ENCODE assay signal across 1 cellular context in the genomic region with DNA sequence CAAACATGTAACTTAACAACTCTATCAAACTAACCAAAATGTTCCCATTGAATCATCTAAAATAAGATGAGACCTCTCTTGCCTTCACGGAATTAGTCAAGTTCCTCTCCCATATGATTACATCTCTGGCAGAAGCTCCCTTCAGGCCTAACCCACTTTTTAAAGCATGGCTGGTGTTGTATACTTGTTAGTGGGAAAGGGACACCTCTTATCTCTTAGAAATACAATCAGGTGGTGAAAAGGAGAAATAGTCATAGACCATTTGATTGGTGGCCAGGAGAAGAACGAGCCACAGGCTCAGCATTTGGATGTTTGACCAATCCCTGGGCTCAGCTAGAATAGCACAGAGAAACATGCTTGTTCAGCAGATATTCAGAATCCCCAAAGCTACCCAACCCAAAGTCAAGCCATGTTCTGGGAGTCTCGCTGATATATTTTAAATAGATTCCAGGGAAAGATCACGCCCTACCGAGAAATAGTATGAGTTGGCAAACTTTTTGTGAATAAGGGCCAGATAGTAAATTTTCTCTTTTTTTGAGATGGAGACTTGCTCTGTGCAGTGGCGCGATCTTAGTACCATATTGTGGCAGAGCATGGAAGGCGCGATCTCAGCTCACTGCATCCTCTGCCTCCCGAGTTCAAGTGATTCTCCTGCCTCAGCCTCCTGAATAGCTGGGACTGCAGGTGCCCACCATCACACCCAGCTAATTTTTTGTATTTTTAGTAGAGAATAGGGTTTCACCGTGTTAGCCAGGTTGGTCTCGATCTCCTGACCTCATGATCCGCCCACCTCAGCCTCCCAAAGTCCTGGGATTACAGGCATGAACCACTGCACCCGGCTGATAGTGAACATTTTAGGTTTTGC.
TF ChIP-seq lines count a peak whose summit lies in the region.

No MANE protein-coding gene starts in this region.

TF ChIP-seq in K562, 482 proteins besides CTCF, POLR2A, EP300 and RAD21 (continued from another document and continues in another):
- TF ChIP-seq FOXP4 (CRISPR knock-in tag; IDR thresholded peaks at IDR 0.05; ENCODE audit: borderline replicate concordance) (no peak), MBD2 (IDR thresholded peaks at IDR 0.05; ENCODE audit: borderline replicate concordance, low read depth) (no peak), ERF (CRISPR knock-in tag; IDR thresholded peaks at IDR 0.05) (no peak), YY1 (IDR thresholded peaks at IDR 0.05; ENCODE audit: borderline replicate concordance in 1 of 3, control insufficient read depth in 1 of 3, extremely low read depth in 1 of 3, insufficient read depth in 3 of 3, insufficient read length in 1 of 3, insufficient replicate concordance in 2 of 3, low read depth in 1 of 3, low read length in 2 of 3) (peak in 1 of 3 experiments; percentile 7), ZNF347 (CRISPR knock-in tag; IDR thresholded peaks at IDR 0.05; ENCODE audit: low read depth) (no peak), ZNF384 (IDR thresholded peaks at IDR 0.05; ENCODE audit: low read depth, low read length) (no peak), RHOXF2B (CRISPR knock-in tag; conservative IDR thresholded peaks at IDR 0.05) (no peak), TEAD4 (IDR thresholded peaks at IDR 0.05; ENCODE audit: low read length) (peak; percentile 31; the same call in 1 of the 2 replicates), TEAD4 (CRISPR knock-in tag; IDR thresholded peaks at IDR 0.05; ENCODE audit: borderline replicate concordance) (no peak), ZNF184 (CRISPR knock-in tag; IDR thresholded peaks at IDR 0.05) (no peak), SREBF1 (IDR thresholded peaks at IDR 0.05; ENCODE audit: borderline replicate concordance, low read depth, low read length) (no peak), MLLT1 (IDR thresholded peaks at IDR 0.05) (0 out of 4 replicates have a peak, but pooled peaks of 1 of the 2 experiments have one; percentile 55), ZNF263 (CRISPR knock-in tag; IDR thresholded peaks at IDR 0.05; ENCODE audit: borderline replicate concordance) (0 out of 2 replicates have a peak, but pooled peaks have one; percentile 14), EHMT2 (IDR thresholded peaks at IDR 0.05) (no peak; the same call in 1 of the 2 replicates), TCF7L2 (IDR thresholded peaks at IDR 0.05; ENCODE audit: low read depth, low read length) (no peak), TOE1 (IDR thresholded peaks at IDR 0.05; ENCODE audit: borderline replicate concordance) (no peak), TOE1 (CRISPR knock-in tag; IDR thresholded peaks at IDR 0.05; ENCODE audit: borderline replicate concordance, low read depth) (no peak), DIDO1 (tag; IDR thresholded peaks at IDR 0.05; ENCODE audit: low read depth) (no peak), PYGO2 (tag; IDR thresholded peaks at IDR 0.05) (0 out of 2 replicates have a peak, but pooled peaks have one; percentile 5), NCOA6 (IDR thresholded peaks at IDR 0.05) (no peak), MAFF (IDR thresholded peaks at IDR 0.05; ENCODE audit: low read length) (peak; percentile 98), BHLHE40 (IDR thresholded peaks at IDR 0.05; ENCODE audit: low read length) (no peak), PRMT5 (CRISPR knock-in tag; IDR thresholded peaks at IDR 0.05) (no peak), POLR2AphosphoS5 (IDR thresholded peaks at IDR 0.05; ENCODE audit: control insufficient read depth, insufficient read depth, low read depth, low read length) (no peak), GTF2F1 (IDR thresholded peaks at IDR 0.05; ENCODE audit: low read depth, low read length) (no peak), BRCA1 (IDR thresholded peaks at IDR 0.05) (no peak), BRCA1 (CRISPR knock-in tag; IDR thresholded peaks at IDR 0.05) (no peak), CEBPB (tag; IDR thresholded peaks at IDR 0.05) (no peak), MTA1 (IDR thresholded peaks at IDR 0.05; ENCODE audit: borderline replicate concordance) (no peak), NFATC3 (IDR thresholded peaks at IDR 0.05) (no peak), ZBTB5 (IDR thresholded peaks at IDR 0.05) (peak; percentile 64), ZNF224 (CRISPR knock-in tag; IDR thresholded peaks at IDR 0.05) (no peak), TEAD1 (CRISPR knock-in tag; IDR thresholded peaks at IDR 0.05) (peak in 1 of 2 experiments; percentile 21; a peak in 1 of 4 replicates), SMARCA5 (IDR thresholded peaks at IDR 0.05) (no peak), GTF2E2 (tag; IDR thresholded peaks at IDR 0.05) (no peak), ELF2 (CRISPR knock-in tag; IDR thresholded peaks at IDR 0.05) (no peak), ATF4 (CRISPR knock-in tag; IDR thresholded peaks at IDR 0.05) (no peak), SMAD4 (CRISPR knock-in tag; conservative IDR thresholded peaks at IDR 0.05) (peak; percentile 46; the same call in 1 of the 2 replicates), ESRRB (CRISPR knock-in tag; IDR thresholded peaks at IDR 0.05; ENCODE audit: borderline replicate concordance) (no peak), ELF4 (CRISPR knock-in tag; IDR thresholded peaks at IDR 0.05) (0 out of 2 replicates have a peak, but pooled peaks have one; percentile 11), ZNF79 (CRISPR knock-in tag; IDR thresholded peaks at IDR 0.05; ENCODE audit: low read depth) (no peak)
- TF ChIP-seq, protein P1, sequence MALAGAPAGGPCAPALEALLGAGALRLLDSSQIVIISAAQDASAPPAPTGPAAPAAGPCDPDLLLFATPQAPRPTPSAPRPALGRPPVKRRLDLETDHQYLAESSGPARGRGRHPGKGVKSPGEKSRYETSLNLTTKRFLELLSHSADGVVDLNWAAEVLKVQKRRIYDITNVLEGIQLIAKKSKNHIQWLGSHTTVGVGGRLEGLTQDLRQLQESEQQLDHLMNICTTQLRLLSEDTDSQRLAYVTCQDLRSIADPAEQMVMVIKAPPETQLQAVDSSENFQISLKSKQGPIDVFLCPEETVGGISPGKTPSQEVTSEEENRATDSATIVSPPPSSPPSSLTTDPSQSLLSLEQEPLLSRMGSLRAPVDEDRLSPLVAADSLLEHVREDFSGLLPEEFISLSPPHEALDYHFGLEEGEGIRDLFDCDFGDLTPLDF (CRISPR knock-in tag; IDR thresholded peaks at IDR 0.05): no peak
- TF ChIP-seq, protein P2, sequence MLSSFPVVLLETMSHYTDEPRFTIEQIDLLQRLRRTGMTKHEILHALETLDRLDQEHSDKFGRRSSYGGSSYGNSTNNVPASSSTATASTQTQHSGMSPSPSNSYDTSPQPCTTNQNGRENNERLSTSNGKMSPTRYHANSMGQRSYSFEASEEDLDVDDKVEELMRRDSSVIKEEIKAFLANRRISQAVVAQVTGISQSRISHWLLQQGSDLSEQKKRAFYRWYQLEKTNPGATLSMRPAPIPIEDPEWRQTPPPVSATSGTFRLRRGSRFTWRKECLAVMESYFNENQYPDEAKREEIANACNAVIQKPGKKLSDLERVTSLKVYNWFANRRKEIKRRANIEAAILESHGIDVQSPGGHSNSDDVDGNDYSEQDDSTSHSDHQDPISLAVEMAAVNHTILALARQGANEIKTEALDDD (IDR thresholded peaks at IDR 0.05): peak; percentile 67
- TF ChIP-seq, protein P3, sequence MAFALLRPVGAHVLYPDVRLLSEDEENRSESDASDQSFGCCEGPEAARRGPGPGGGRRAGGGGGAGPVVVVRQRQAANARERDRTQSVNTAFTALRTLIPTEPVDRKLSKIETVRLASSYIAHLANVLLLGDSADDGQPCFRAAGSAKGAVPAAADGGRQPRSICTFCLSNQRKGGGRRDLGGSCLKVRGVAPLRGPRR (CRISPR knock-in tag; IDR thresholded peaks at IDR 0.05): no peak
- TF ChIP-seq, protein P4, sequence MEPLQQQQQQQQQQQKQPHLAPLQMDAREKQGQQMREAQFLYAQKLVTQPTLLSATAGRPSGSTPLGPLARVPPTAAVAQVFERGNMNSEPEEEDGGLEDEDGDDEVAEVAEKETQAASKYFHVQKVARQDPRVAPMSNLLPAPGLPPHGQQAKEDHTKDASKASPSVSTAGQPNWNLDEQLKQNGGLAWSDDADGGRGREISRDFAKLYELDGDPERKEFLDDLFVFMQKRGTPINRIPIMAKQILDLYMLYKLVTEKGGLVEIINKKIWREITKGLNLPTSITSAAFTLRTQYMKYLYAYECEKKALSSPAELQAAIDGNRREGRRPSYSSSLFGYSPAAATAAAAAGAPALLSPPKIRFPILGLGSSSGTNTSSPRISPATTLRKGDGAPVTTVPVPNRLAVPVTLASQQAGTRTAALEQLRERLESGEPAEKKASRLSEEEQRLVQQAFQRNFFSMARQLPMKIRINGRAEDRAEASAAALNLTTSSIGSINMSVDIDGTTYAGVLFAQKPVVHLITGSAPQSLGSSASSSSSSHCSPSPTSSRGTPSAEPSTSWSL (CRISPR knock-in tag; IDR thresholded peaks at IDR 0.05; ENCODE audit: borderline replicate concordance): no peak
- TF ChIP-seq, protein P5, sequence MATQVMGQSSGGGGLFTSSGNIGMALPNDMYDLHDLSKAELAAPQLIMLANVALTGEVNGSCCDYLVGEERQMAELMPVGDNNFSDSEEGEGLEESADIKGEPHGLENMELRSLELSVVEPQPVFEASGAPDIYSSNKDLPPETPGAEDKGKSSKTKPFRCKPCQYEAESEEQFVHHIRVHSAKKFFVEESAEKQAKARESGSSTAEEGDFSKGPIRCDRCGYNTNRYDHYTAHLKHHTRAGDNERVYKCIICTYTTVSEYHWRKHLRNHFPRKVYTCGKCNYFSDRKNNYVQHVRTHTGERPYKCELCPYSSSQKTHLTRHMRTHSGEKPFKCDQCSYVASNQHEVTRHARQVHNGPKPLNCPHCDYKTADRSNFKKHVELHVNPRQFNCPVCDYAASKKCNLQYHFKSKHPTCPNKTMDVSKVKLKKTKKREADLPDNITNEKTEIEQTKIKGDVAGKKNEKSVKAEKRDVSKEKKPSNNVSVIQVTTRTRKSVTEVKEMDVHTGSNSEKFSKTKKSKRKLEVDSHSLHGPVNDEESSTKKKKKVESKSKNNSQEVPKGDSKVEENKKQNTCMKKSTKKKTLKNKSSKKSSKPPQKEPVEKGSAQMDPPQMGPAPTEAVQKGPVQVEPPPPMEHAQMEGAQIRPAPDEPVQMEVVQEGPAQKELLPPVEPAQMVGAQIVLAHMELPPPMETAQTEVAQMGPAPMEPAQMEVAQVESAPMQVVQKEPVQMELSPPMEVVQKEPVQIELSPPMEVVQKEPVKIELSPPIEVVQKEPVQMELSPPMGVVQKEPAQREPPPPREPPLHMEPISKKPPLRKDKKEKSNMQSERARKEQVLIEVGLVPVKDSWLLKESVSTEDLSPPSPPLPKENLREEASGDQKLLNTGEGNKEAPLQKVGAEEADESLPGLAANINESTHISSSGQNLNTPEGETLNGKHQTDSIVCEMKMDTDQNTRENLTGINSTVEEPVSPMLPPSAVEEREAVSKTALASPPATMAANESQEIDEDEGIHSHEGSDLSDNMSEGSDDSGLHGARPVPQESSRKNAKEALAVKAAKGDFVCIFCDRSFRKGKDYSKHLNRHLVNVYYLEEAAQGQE (CRISPR knock-in tag; IDR thresholded peaks at IDR 0.05; ENCODE audit: low read depth): no peak
- TF ChIP-seq, protein P6, sequence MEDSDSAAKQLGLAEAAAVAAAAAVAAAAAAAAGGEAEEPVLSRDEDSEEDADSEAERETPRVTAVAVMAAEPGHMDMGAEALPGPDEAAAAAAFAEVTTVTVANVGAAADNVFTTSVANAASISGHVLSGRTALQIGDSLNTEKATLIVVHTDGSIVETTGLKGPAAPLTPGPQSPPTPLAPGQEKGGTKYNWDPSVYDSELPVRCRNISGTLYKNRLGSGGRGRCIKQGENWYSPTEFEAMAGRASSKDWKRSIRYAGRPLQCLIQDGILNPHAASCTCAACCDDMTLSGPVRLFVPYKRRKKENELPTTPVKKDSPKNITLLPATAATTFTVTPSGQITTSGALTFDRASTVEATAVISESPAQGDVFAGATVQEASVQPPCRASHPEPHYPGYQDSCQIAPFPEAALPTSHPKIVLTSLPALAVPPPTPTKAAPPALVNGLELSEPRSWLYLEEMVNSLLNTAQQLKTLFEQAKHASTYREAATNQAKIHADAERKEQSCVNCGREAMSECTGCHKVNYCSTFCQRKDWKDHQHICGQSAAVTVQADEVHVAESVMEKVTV (CRISPR knock-in tag; IDR thresholded peaks at IDR 0.05): no peak
